In the genomic region with DNA sequence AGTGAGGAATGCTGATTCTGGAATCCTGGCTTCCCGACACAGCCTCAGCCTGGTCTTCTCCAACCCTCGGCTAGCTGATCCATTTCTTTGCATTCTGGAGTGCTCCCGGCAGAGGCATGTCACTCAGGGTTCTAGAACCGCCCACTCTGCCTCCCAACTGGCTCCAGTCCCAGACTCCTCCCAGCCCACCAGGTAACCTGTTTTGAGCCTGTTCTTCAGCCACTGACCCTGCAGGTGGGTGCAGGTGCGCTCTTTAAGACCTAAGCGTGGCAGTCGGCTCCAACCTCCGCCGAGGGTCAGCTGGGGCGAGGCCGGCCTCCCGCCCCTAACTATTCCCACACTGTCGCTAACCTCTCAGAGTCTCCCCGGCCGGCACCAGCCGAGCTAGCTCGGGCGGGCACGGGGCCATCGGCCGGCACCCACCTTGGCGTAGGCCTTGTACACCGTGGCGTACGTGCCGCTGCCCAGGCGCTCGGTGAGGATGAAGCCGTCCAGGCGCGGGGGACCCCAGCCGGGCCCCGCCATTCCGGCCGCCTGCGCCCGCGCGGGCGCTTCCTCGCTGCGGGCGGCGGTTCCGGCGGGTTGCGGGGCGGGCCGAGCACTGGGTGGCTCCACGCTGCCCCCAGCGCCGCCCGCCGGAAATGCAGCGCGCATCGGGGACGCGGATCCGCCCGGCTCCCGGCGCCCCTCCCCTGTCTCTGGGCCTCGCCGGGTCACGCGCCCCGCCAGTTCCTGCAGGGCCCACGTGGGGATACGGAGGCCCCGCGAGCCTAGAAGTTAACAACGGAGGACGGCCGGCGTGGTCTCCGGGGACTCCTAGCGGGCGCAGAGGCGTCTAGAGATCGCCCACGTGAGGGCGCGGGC, we compare ENCODE assay signal across 8 cellular contexts. TPM values are rescaled to one million over a fixed set of nuclear protein-coding genes. Genes with fewer than 3 reads are reported as not detected.
DNase-seq lines count a peak whose midpoint lies in the region; ATAC-seq and TF ChIP-seq lines count a peak whose summit lies in the region.

Gene ULK3 (minus strand): TSS at position 576 of the 864 bp plus-strand sequence. CDS start 51 bp downstream, at position 525.

- ATAC-seq in GM19023 (IDR thresholded peaks at IDR 0.05; ENCODE audit: unreplicated experiment) (peak; percentile 72), HG03196 (IDR thresholded peaks at IDR 0.05; ENCODE audit: unreplicated experiment) (peak; percentile 80), activated B cell treated with CpG ODN at 0.5 μM for 24 hours (ENCODE audit: low read depth) (peak; percentile 95)

- peaks cover 37% of the 10 kb centered on the region for H3K36me3 Mint-ChIP-seq in activated B cell treated with CpG ODN at 0.5 μM for 24 hours (ENCODE audit: low read depth)

- H3K9me3 Mint-ChIP-seq in activated B cell treated with CpG ODN at 0.5 μM for 24 hours, result no peaks in the 10 kb centered on the region

- CTCF ChIA-PET in activated B cell treated with CpG ODN at 0.5 μM for 24 hours (lab: Charles Lee), result interaction anchor here (1.1 to 2.5 kb wide), 7 partner anchors 27 to 108 kb away, joined by 3 to 14 read pairs (median 5); partner anchors contain the start of gene FAM219B

- peaks cover 48% of the 10 kb centered on the region for H3K4me1 Mint-ChIP-seq in activated B cell treated with CpG ODN at 0.5 μM for 24 hours

- TF ChIP-seq CTCF in activated B cell treated with CpG ODN at 0.5 μM for 24 hours (IDR thresholded peaks at IDR 0.05) (no peak), cardiac fibroblast (IDR thresholded peaks at IDR 0.05; ENCODE audit: low read depth, low read length) (peak; percentile 24)

- peak; percentile 99 for DNase-seq in AG08396 (ENCODE audit: low spot score)
- peak; percentile 89 for DNase-seq in NCI-H226
- DNase-seq in activated B cell treated with CpG ODN at 0.5 μM for 24 hours, result peak; percentile 97
- DNase-seq in cardiac fibroblast (ENCODE audit: low read depth in 2 of 2), result peak; percentile 82 to 94
- peak; percentile 96 for DNase-seq in iPS-NIHi7 (ENCODE audit: extremely low spot score)
- peak; percentile 46 for DNase-seq in smooth muscle cell of the brain vasculature (ENCODE audit: low read depth, low spot score)

- peak within 1 kb of the TSS; percentile 91 for H3K4me3 Mint-ChIP-seq in activated B cell treated with CpG ODN at 0.5 μM for 24 hours

- peak within 1 kb of the TSS; percentile 77 for H3K27ac Mint-ChIP-seq in activated B cell treated with CpG ODN at 0.5 μM for 24 hours

- peak within 1 kb of the TSS; percentile 79 to 90 for H3K4me3 ChIP-seq in cardiac fibroblast (replicated peaks in 1 of 2; ENCODE audit: low read depth in 2 of 2, low read length in 2 of 2)

- intact Hi-C loops in activated B cell treated with CpG ODN at 0.5 μM for 24 hours (cut with micrococcal nuclease), result loop anchor here (1.0 to 2.0 kb wide), 11 partner anchors 14 to 208 kb away; partner anchors contain the start of genes COX5A, CPLX3, FAM219B and MPI

- POLR2A ChIA-PET in activated B cell treated with CpG ODN at 0.5 μM for 24 hours (lab: Charles Lee), result interaction anchor here (0.6 to 6.3 kb wide), 15 partner anchors 12 to 95 kb away, joined by 3 to 42 read pairs (median 5); partner anchors contain the start of genes COX5A and CSK

- no peaks in the 10 kb centered on the region for H3K27me3 Mint-ChIP-seq in activated B cell treated with CpG ODN at 0.5 μM for 24 hours

RNA-seq across cellular contexts. Expression of gene ULK3, which starts in this region (rescaled TPM):
- total RNA-seq in activated B cell treated with CpG ODN at 0.5 μM for 24 hours, result 43.6 and 52.1 TPM in 2 replicates

Comparison
In these comparisons a context has a peak if more than half of its experiments do, and no peak if none do; other contexts are left out.
1. Peak in every context shown above with its lines: DNase-seq, ATAC-seq and H3K4me3 ChIP-seq.
2. DNase-seq: peak in every context shown above with its lines; median percentile 99 in AG08396; 97 in activated B cell treated with CpG ODN at 0.5 μM for 24 hours; 96 in iPS-NIHi7; 89 in NCI-H226; 88 in cardiac fibroblast; 46 in smooth muscle cell of the brain vasculature.